ENCODE assay signal across 23 cellular contexts in genomic region chr1:60893111-60893510, GRCh38.
DNase-seq lines count a peak whose midpoint lies in the region; ATAC-seq and TF ChIP-seq lines count a peak whose summit lies in the region.
"Had no signal": no experiment of that assay in that cellular context is flagged by ENCODE, and none has a peak within 500 bp of the region (broad histone marks: within the 10 kb centered on the region; RNA-seq: fewer than 3 reads in every experiment).

No MANE protein-coding gene starts in this region.

- no peak overlapping the region for H3K4me3 ChIP-seq in parathyroid adenoma (ENCODE audit: low read depth, low read length)
- no peak overlapping the region for H3K4me3 ChIP-seq in stomach
- H3K4me3 ChIP-seq: K562 had no signal

- H3K27ac ChIP-seq in parathyroid adenoma (no peak overlapping the region), RWPE1 (no peak overlapping the region), stomach (no peak overlapping the region)
- H3K27ac ChIP-seq: HL-60 had no signal

- H3K4me1 Mint-ChIP-seq in glutamatergic neuron (ENCODE audit: low read depth, unreplicated experiment), result peaks cover 55% of the 10 kb centered on the region
- H3K4me1 Mint-ChIP-seq in effector memory CD8-positive, alpha-beta T cell (ENCODE audit: low read depth in 2 of 2), result no peaks in the 10 kb centered on the region
- H3K4me1 Mint-ChIP-seq: B cell had no signal

- no peak for TF ChIP-seq EP300 in stomach (IDR thresholded peaks at IDR 0.05)

- H3K79me2 ChIP-seq in parathyroid adenoma, result no peaks in the 10 kb centered on the region

- peak overlapping the region; percentile 11 for H3K27ac Mint-ChIP-seq in glutamatergic neuron (ENCODE audit: unreplicated experiment)
- no peak overlapping the region for H3K27ac Mint-ChIP-seq in effector memory CD8-positive, alpha-beta T cell
- H3K27ac Mint-ChIP-seq: B cell had no signal

- DNase-seq in NCI-H2171 (lab: John Stamatoyannopoulos, UW) (peak; percentile 83), glutamatergic neuron (no peak), RWPE1 (ENCODE audit: low spot score) (no peak), stomach (no peak)
- DNase-seq in effector memory CD8-positive, alpha-beta T cell, result no peak
- DNase-seq: DMS79 treated with DMSO at 0.1 percent for 48 hours, H7, MM.1S, NCI-H1048, NCI-H1417 treated with DMSO at 0.1 percent for 48 hours, NCI-H187, NCI-H2227 treated with DMSO at 0.1 percent for 48 hours, NCI-H510A treated with DMSO at 0.1 percent for 48 hours, NCI-H748 treated with DMSO at 0.1 percent for 48 hours, SW 1271 had no signal

- H3K9me3 Mint-ChIP-seq in glutamatergic neuron (ENCODE audit: unreplicated experiment), result no peaks in the 10 kb centered on the region
- no peaks in the 10 kb centered on the region for H3K9me3 Mint-ChIP-seq in effector memory CD8-positive, alpha-beta T cell

- H3K36me3 ChIP-seq in parathyroid adenoma (ENCODE audit: control insufficient read depth, insufficient read depth, low read length), result no peaks in the 10 kb centered on the region
- H3K36me3 ChIP-seq in stomach, result no peaks in the 10 kb centered on the region

- POLR2A ChIA-PET in RWPE1 (lab: Yijun Ruan, JAX; ENCODE audit: low non-redundant PET), result no interaction called here

- H3K9me3 ChIP-seq in parathyroid adenoma (ENCODE audit: control insufficient read depth, low read length) (no peaks in the 10 kb centered on the region), stomach (no peaks in the 10 kb centered on the region)

- no peaks in the 10 kb centered on the region for H3K27me3 ChIP-seq in parathyroid adenoma (ENCODE audit: control insufficient read depth, insufficient read depth, low read length)
- H3K27me3 ChIP-seq in stomach, result no peaks in the 10 kb centered on the region

- no peak for TF ChIP-seq CTCF in glutamatergic neuron (IDR thresholded peaks at IDR 0.05; ENCODE audit: partially characterized antibody, unreplicated experiment)
- TF ChIP-seq CTCF in parathyroid adenoma (IDR thresholded peaks at IDR 0.05), result no peak
- no peak for TF ChIP-seq CTCF in RWPE1 (conservative IDR thresholded peaks at IDR 0.05; ENCODE audit: low read depth)
- TF ChIP-seq CTCF in stomach (IDR thresholded peaks at IDR 0.05), result no peak

- intact Hi-C loops in stomach (cut with DNase I; ENCODE audit: low total_unique reads), result no loop called here

- H3K27me3 Mint-ChIP-seq in glutamatergic neuron (ENCODE audit: unreplicated experiment), result peaks cover 2% of the 10 kb centered on the region
- peaks cover 17 to 26% of the 10 kb centered on the region in 2 donors for H3K27me3 Mint-ChIP-seq in effector memory CD8-positive, alpha-beta T cell

- no peak overlapping the region for H3K4me3 Mint-ChIP-seq in glutamatergic neuron (ENCODE audit: unreplicated experiment)
- no peak overlapping the region for H3K4me3 Mint-ChIP-seq in effector memory CD8-positive, alpha-beta T cell
- H3K4me3 Mint-ChIP-seq: B cell, CD14-positive monocyte had no signal

- H3K9ac ChIP-seq in parathyroid adenoma, result no peak overlapping the region

- no peak for ATAC-seq in SK-N-SH treated with all-trans-retinoic acid at 6 μM for 48 hours
- ATAC-seq in effector memory CD8-positive, alpha-beta T cell (replicated peaks), result no peak
- ATAC-seq: HepG2, K562, Panc1 had no signal

- 29 to 47% (median 34%) methylated on average over 10 of the region's 10 CpGs for WGBS in stomach, 5 donors

- no peak overlapping the region for H3K4me2 ChIP-seq in parathyroid adenoma (ENCODE audit: low read length)

- H2AFZ ChIP-seq in parathyroid adenoma, result peak overlapping the region; percentile 42

- H3K4me1 ChIP-seq in parathyroid adenoma (peaks cover 7% of the 10 kb centered on the region), stomach (peaks cover 0 to 9% (median 2%) of the 10 kb centered on the region in 4 donors)

- no peak for TF ChIP-seq POLR2A in stomach (IDR thresholded peaks at IDR 0.05)

- H3K36me3 Mint-ChIP-seq in glutamatergic neuron (ENCODE audit: unreplicated experiment), result no peaks in the 10 kb centered on the region
- H3K36me3 Mint-ChIP-seq in effector memory CD8-positive, alpha-beta T cell (ENCODE audit: insufficient read depth), result no peaks in the 10 kb centered on the region
- H3K36me3 Mint-ChIP-seq: CD14-positive monocyte had no signal

- CTCF ChIA-PET in RWPE1 (lab: Yijun Ruan, JAX), result no interaction called here

TF ChIP-seq in SK-N-SH treated with all-trans-retinoic acid at 6 μM for 48 hours, 23 proteins besides CTCF, POLR2A, EP300 and RAD21:
- no peak for TF ChIP-seq PPARA (CRISPR knock-in tag; IDR thresholded peaks at IDR 0.05; ENCODE audit: borderline replicate concordance)
- TF ChIP-seq TCF4 (CRISPR knock-in tag; IDR thresholded peaks at IDR 0.05; ENCODE audit: borderline replicate concordance), result 0 out of 2 replicates have a peak, but pooled peaks have one; percentile 17
